ENCODE assay signal across 8 cellular contexts in genomic region chrX:51144828-51145442, GRCh38.
DNase-seq lines count a peak whose midpoint lies in the region; ATAC-seq and TF ChIP-seq lines count a peak whose summit lies in the region.

No MANE protein-coding gene starts in this region.

- TF ChIP-seq CTCF in left ventricle myocardium inferior (IDR thresholded peaks at IDR 0.05; ENCODE audit: borderline replicate concordance) (peak; percentile 56), adrenal gland (IDR thresholded peaks at IDR 0.05) (peak; percentile 16 to 62 (median 39)), tibial nerve (IDR thresholded peaks at IDR 0.05) (peak; percentile 24 to 45 (median 40))

- H3K27me3 ChIP-seq in left ventricle myocardium inferior (ENCODE audit: low read depth) (peaks cover 4% of the 10 kb centered on the region), right cardiac atrium (ENCODE audit: control insufficient read depth, insufficient read depth) (no peaks in the 10 kb centered on the region), adrenal gland (peaks cover 20% of the 10 kb centered on the region), tibial nerve (peaks cover 0 to 7% of the 10 kb centered on the region in 2 donors)

- ATAC-seq in right cardiac atrium (no peak), HG02571 (IDR thresholded peaks at IDR 0.05; ENCODE audit: unreplicated experiment) (peak; percentile 65)

- intact Hi-C loops in left ventricle myocardium inferior (cut with micrococcal nuclease), result no loop called here
- intact Hi-C loops in right cardiac atrium (cut with DNase I), result loop anchor here in 1 of 4 donors (10.0 kb wide), 1 partner anchor 320 kb away; no protein-coding TSS in a partner anchor
- intact Hi-C loops in adrenal gland (cut with DNase I), result loop anchor here in 1 of 2 donors (10.0 kb wide), 1 partner anchor 310 kb away; no protein-coding TSS in a partner anchor

- H3K36me3 ChIP-seq in left ventricle myocardium inferior (no peaks in the 10 kb centered on the region), adrenal gland (replicated peaks in 1 of 2) (no peaks in the 10 kb centered on the region), tibial nerve (no peaks in the 10 kb centered on the region)

- TF ChIP-seq POLR2A in adrenal gland (IDR thresholded peaks at IDR 0.05), result no peak
- TF ChIP-seq POLR2A in tibial nerve (IDR thresholded peaks at IDR 0.05), result no peak

- DNase-seq in left ventricle myocardium inferior (no peak), right cardiac atrium (no peak), NCI-H2227 treated with DMSO at 0.1 percent for 48 hours (lab: John Stamatoyannopoulos, UW) (peak; percentile 16), adrenal gland (peak; percentile 21 to 51 (median 34)), kidney glomerular epithelial cell (lab: John Stamatoyannopoulos, UW) (peak; percentile 2), tibial nerve (ENCODE audit: low spot score in 2 of 2) (no peak), OCI-M2 (lab: John Stamatoyannopoulos, UW; ENCODE audit: unreplicated experiment) (no peak)

- WGBS in right cardiac atrium, result 35% methylated on average over 3 of the region's 3 CpGs
- 34 to 40% (median 38%) methylated on average over 3 of the region's 3 CpGs for WGBS in adrenal gland, 4 donors
- WGBS in tibial nerve, 2 donors, result 33% methylated on average over 3 of the region's 3 CpGs; no CpG with 5 or more reads in 1 of the 2 donors

- no peaks in the 10 kb centered on the region for H3K9me3 ChIP-seq in left ventricle myocardium inferior (replicated peaks)
- no peaks in the 10 kb centered on the region for H3K9me3 ChIP-seq in right cardiac atrium (ENCODE audit: control insufficient read depth, low read length)
- H3K9me3 ChIP-seq in adrenal gland (replicated peaks in 1 of 3), result no peaks in the 10 kb centered on the region
- no peaks in the 10 kb centered on the region for H3K9me3 ChIP-seq in tibial nerve

- TF ChIP-seq EP300 in tibial nerve (IDR thresholded peaks at IDR 0.05), result no peak

- H3K4me1 ChIP-seq in left ventricle myocardium inferior, result no peaks in the 10 kb centered on the region
- no peaks in the 10 kb centered on the region for H3K4me1 ChIP-seq in right cardiac atrium (ENCODE audit: control insufficient read depth, insufficient read depth, low read length)
- no peaks in the 10 kb centered on the region for H3K4me1 ChIP-seq in adrenal gland (replicated peaks in 1 of 2)
- no peaks in the 10 kb centered on the region for H3K4me1 ChIP-seq in tibial nerve

- H3K4me3 ChIP-seq in left ventricle myocardium inferior, result no peak overlapping the region
- no peak overlapping the region for H3K4me3 ChIP-seq in right cardiac atrium (ENCODE audit: low read length)
- no peak overlapping the region for H3K4me3 ChIP-seq in adrenal gland
- no peak overlapping the region for H3K4me3 ChIP-seq in tibial nerve

- H3K27ac ChIP-seq in left ventricle myocardium inferior (replicated peaks) (no peak overlapping the region), right cardiac atrium (ENCODE audit: low read length) (no peak overlapping the region), adrenal gland (no peak overlapping the region), tibial nerve (no peak overlapping the region)

Comparison
In these comparisons a context has a peak if more than half of its experiments do, and no peak if none do; other contexts are left out.
1. DNase-seq: peak in NCI-H2227 treated with DMSO at 0.1 percent for 48 hours (single experiment), adrenal gland (7 of 7) and kidney glomerular epithelial cell (single experiment); none in left ventricle myocardium inferior (single experiment), right cardiac atrium (0 of 3), tibial nerve (0 of 2) and OCI-M2 (single experiment).
2. Peak in every context shown above with its lines, with median percentiles within 50 percentile points of each other: CTCF ChIP-seq.